9 cellular contexts compared by ENCODE assay signal in genomic region chr2:85705680-85706039, GRCh38. TPM values are rescaled to one million over a fixed set of nuclear protein-coding genes. Genes with fewer than 3 reads are reported as not detected.
DNase-seq lines count a peak whose midpoint lies in the region; FAIRE-seq and TF ChIP-seq lines count a peak whose summit lies in the region.
"Had no signal": no experiment of that assay in that cellular context is flagged by ENCODE, and none has a peak within 500 bp of the region (broad histone marks: within the 10 kb centered on the region; RNA-seq: fewer than 3 reads in every experiment).

No MANE protein-coding gene starts in this region.

- H3K79me2 ChIP-seq in fibroblast of lung (ENCODE audit: control insufficient read depth, insufficient read depth, low read length) = no peaks in the 10 kb centered on the region

- H3K36me3 ChIP-seq in fibroblast of lung (ENCODE audit: control insufficient read depth, insufficient read depth, low read length) = no peaks in the 10 kb centered on the region

- H3K27ac ChIP-seq in fibroblast of lung (ENCODE audit: insufficient read depth, low read length) = peak overlapping the region; percentile 1

- TF ChIP-seq CTCF in fibroblast of lung (conservative IDR thresholded peaks at IDR 0.05 in 1 of 2, IDR thresholded peaks at IDR 0.05 in 1 of 2; ENCODE audit: low read depth in 1 of 2, low read length in 2 of 2) = no peak
- no peak for TF ChIP-seq CTCF in retinal pigment epithelial cell (conservative IDR thresholded peaks at IDR 0.05; ENCODE audit: low read depth, low read length)

- no peak overlapping the region for H3K9ac ChIP-seq in fibroblast of lung (ENCODE audit: insufficient read depth, low read length)

- H4K20me1 ChIP-seq in fibroblast of lung (ENCODE audit: control insufficient read depth, extremely low read depth, insufficient read depth, low read length) = no peaks in the 10 kb centered on the region

- H3K9me3 ChIP-seq in fibroblast of lung (ENCODE audit: control insufficient read depth, insufficient read depth, low read depth, low read length) = no peaks in the 10 kb centered on the region

- no peak for TF ChIP-seq POLR2A in GM12891 (IDR thresholded peaks at IDR 0.05; ENCODE audit: low read depth, low read length)

- H3K27me3 ChIP-seq in fibroblast of lung (ENCODE audit: control insufficient read depth, insufficient read depth, low read length) = no peaks in the 10 kb centered on the region

- no peak overlapping the region for H3K4me2 ChIP-seq in fibroblast of lung (ENCODE audit: extremely low read depth, insufficient read depth, low read length)

- peaks cover 15% of the 10 kb centered on the region for H3K4me1 ChIP-seq in fibroblast of lung (ENCODE audit: control insufficient read depth, extremely low read depth, insufficient read depth, low read length)

- FAIRE-seq in GM12891 (lab: Jason Lieb, UNC) = peak; percentile 66
- FAIRE-seq: colon had no signal

- no peak for DNase-seq in GM12891 (ENCODE audit: insufficient read length, low spot score)
- DNase-seq in fibroblast of lung (ENCODE audit: low read depth in 2 of 2) = peak; percentile 98 to 99
- DNase-seq in retinal pigment epithelial cell (ENCODE audit: low read depth) = peak; percentile 67
- DNase-seq in NCI-H2081 (lab: John Stamatoyannopoulos, UW) = no peak
- no peak for DNase-seq in NCI-H1105 (lab: John Stamatoyannopoulos, UW)
- no peak for DNase-seq in NCI-H187 (lab: John Stamatoyannopoulos, UW)
- no peak for DNase-seq in NCI-H1105 treated with DMSO at 0.1 percent for 48 hours (lab: John Stamatoyannopoulos, UW)

- H2AFZ ChIP-seq in fibroblast of lung (ENCODE audit: low read length) = no peak overlapping the region

- H3K4me3 ChIP-seq in fibroblast of lung (replicated peaks in 1 of 4; ENCODE audit: control extremely low read depth in 1 of 4, insufficient read depth in 1 of 4, low read depth in 3 of 4, low read length in 4 of 4) (no peak overlapping the region), retinal pigment epithelial cell (ENCODE audit: low read length) (no peak overlapping the region)

TF ChIP-seq in GM12891, 5 proteins besides CTCF, POLR2A, EP300 and RAD21:
- TF ChIP-seq PAX5 (IDR thresholded peaks at IDR 0.05; ENCODE audit: insufficient read depth, low read length, severe bottlenecking) = no peak
- no peak for TF ChIP-seq TAF1 (IDR thresholded peaks at IDR 0.05; ENCODE audit: low read depth, low read length)
- no peak for TF ChIP-seq POLR2AphosphoS5 (IDR thresholded peaks at IDR 0.05; ENCODE audit: low read depth, low read length)
- no peak for TF ChIP-seq SPI1 (IDR thresholded peaks at IDR 0.05; ENCODE audit: low read depth, low read length)
- TF ChIP-seq POU2F2 (IDR thresholded peaks at IDR 0.05; ENCODE audit: low read depth, low read length) = no peak

TF ChIP-seq in PFSK-1, 5 proteins besides CTCF, POLR2A, EP300 and RAD21:
- TF ChIP-seq FOXP2 (optimal IDR thresholded peaks at IDR 0.05; ENCODE audit: borderline replicate concordance, extremely low read depth, extremely low read length, insufficient read depth) (peak; percentile 33), REST (IDR thresholded peaks at IDR 0.05; ENCODE audit: insufficient read depth in 1 of 2, low read depth in 2 of 2, low read length in 2 of 2) (no peak), POLR2AphosphoS5 (IDR thresholded peaks at IDR 0.05; ENCODE audit: low read depth, low read length) (no peak)

RNA-seq across cellular contexts. Expression of gene GNLY, which starts 11.5 kb away (rescaled TPM):
- polyA plus RNA-seq in GM12891 (2012; ENCODE audit: low read depth, missing spikeins) = not detected
- polyA plus RNA-seq in PFSK-1 (2012; ENCODE audit: insufficient read length, low read depth) = not detected
- total RNA-seq in fibroblast of lung = under 0.01 TPM in 1 of 2 replicates, not detected in the other
- polyA plus RNA-seq in fibroblast of lung = not detected in 2 replicates
- polyA plus RNA-seq in fibroblast of lung (2012) = not detected in 2 replicates
- not detected in 2 replicates for polyA minus RNA-seq in fibroblast of lung (ENCODE audit: low replicate concordance)

RNA-seq across cellular contexts. Expression of gene SFTPB, which starts 37.7 kb away (rescaled TPM):
- polyA plus RNA-seq in GM12891 (2012; ENCODE audit: low read depth, missing spikeins) = not detected
- polyA plus RNA-seq in PFSK-1 (2012; ENCODE audit: insufficient read length, low read depth) = 0.08 TPM
- not detected in 2 replicates for total RNA-seq in fibroblast of lung
- polyA plus RNA-seq in fibroblast of lung = not detected in 2 replicates
- polyA plus RNA-seq in fibroblast of lung (2012) = not detected in 2 replicates
- polyA minus RNA-seq in fibroblast of lung (ENCODE audit: low replicate concordance) = not detected in 2 replicates

RNA-seq across cellular contexts. Expression of gene ATOH8, which starts 48.1 kb away (rescaled TPM):
- polyA plus RNA-seq in GM12891 (2012; ENCODE audit: low read depth, missing spikeins) = 0.05 TPM
- 4.4 TPM for polyA plus RNA-seq in PFSK-1 (2012; ENCODE audit: insufficient read length, low read depth)
- 19.0 and 19.2 TPM in 2 replicates for total RNA-seq in fibroblast of lung
- polyA plus RNA-seq in fibroblast of lung = 5.6 and 7.1 TPM in 2 replicates
- 11.7 and 17.4 TPM in 2 replicates for polyA plus RNA-seq in fibroblast of lung (2012)
- 12.8 and 15.6 TPM in 2 replicates for polyA minus RNA-seq in fibroblast of lung (ENCODE audit: low replicate concordance)

Comparison
In these comparisons a context has a peak if more than half of its experiments do, and no peak if none do; other contexts are left out.
1. DNase-seq: peak in fibroblast of lung (2 of 2) and retinal pigment epithelial cell (single experiment); none in GM12891 (single experiment), NCI-H2081 (0 of 2), NCI-H1105 (single experiment), NCI-H187 (0 of 2) and NCI-H1105 treated with DMSO at 0.1 percent for 48 hours (single experiment).